30 cellular contexts compared by ENCODE assay signal in the genomic region with DNA sequence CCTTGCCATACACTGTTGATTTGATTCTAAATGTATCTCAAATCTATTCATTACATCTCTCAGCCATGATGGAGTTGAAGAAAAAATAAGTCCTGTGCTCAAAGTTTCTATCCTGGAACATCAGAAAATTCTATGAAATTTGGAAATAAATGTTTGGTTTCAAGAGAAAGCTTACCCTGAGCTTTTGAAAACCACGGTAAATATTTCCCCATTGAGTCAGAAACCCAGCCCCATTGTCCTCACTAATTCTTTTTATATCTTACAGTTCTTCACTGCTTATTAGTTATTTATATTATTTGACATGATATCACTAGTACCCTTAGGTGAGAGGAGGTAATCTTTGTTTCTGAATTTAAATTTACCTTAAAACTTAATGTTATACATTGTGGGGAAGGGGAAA.
A peak's percentile ranks its signal among the peaks of the same experiment; 100 is the strongest.
DNase-seq lines count a peak whose midpoint lies in the region; ATAC-seq and TF ChIP-seq lines count a peak whose summit lies in the region.
"Had no signal": no experiment of that assay in that cellular context is flagged by ENCODE, and none has a peak within 500 bp of the region (broad histone marks: within the 10 kb centered on the region; RNA-seq: fewer than 3 reads in every experiment).

No MANE protein-coding gene starts in this region.

- H3K4me3 Mint-ChIP-seq in activated CD8-positive, alpha-beta memory T cell treated with anti-CD3 and anti-CD28 coated beads, Interleukin-2, amount 10 ng/mL, durations not matched to agents 7 days and 5 days, result no peak overlapping the region
- H3K4me3 Mint-ChIP-seq: activated naive CD8-positive, alpha-beta T cell treated with anti-CD3 and anti-CD28 coated beads for 36 hours; endodermal cell; memory B cell; stimulated activated memory B cell treated with anti-CD40 and anti-IgM and Interleukin-4, amounts not matched to agents 10 μg/mL and 1 μg/mL and 100 μg/mL, for 72 hours; T-helper 2 cell treated with Interferon-gamma antibody and Interleukin-4, amounts not matched to agents 5 μg/mL and 100 μg/mL, for 36 hours had no signal

- H3K36me3 Mint-ChIP-seq in activated CD8-positive, alpha-beta memory T cell treated with anti-CD3 and anti-CD28 coated beads, Interleukin-2, amount 10 ng/mL, durations not matched to agents 7 days and 5 days, result peaks cover 2% of the 10 kb centered on the region

- TF ChIP-seq CTCF in choroid plexus epithelial cell (conservative IDR thresholded peaks at IDR 0.05; ENCODE audit: low read depth, low read length), result no peak

- H3K27me3 Mint-ChIP-seq in activated CD8-positive, alpha-beta memory T cell treated with anti-CD3 and anti-CD28 coated beads, Interleukin-2, amount 10 ng/mL, durations not matched to agents 7 days and 5 days, result no peaks in the 10 kb centered on the region
- H3K27me3 Mint-ChIP-seq: activated naive CD8-positive, alpha-beta T cell treated with anti-CD3 and anti-CD28 coated beads for 36 hours; memory B cell; stimulated activated memory B cell treated with anti-CD40 and anti-IgM and Interleukin-4, amounts not matched to agents 10 μg/mL and 1 μg/mL and 100 μg/mL, for 72 hours had no signal

- DNase-seq in EH (ENCODE audit: low read depth) (peak; percentile 53), NCI-H226 (peak; percentile 14), choroid plexus epithelial cell (ENCODE audit: low read depth) (peak; percentile 43), kidney glomerular epithelial cell (lab: John Stamatoyannopoulos, UW) (peak; percentile 6), NCI-H1436 treated with DMSO at 0.1 percent for 48 hours (lab: John Stamatoyannopoulos, UW) (no peak), NCI-H510A (lab: John Stamatoyannopoulos, UW) (no peak)
- DNase-seq in activated CD8-positive, alpha-beta memory T cell treated with anti-CD3 and anti-CD28 coated beads, Interleukin-2, amount 10 ng/mL, durations not matched to agents 7 days and 5 days, result no peak
- DNase-seq in activated CD8-positive, alpha-beta memory T cell treated with anti-CD3 and anti-CD28 coated beads, Interleukin-2, amount 50 U/mL, for 4 hours, result no peak
- DNase-seq: activated naive CD8-positive, alpha-beta T cell treated with anti-CD3 and anti-CD28 coated beads for 36 hours; colonic mucosa; COR-L47; endodermal cell; H7; head of caudate nucleus; left colon; NCI-H1092 treated with DMSO at 0.1 percent for 48 hours; NCI-H2029 treated with DMSO at 0.1 percent for 48 hours; NCI-H2227 treated with DMSO at 0.1 percent for 48 hours; NCI-H774; nucleus accumbens; retina; Right ventricle myocardium superior; spleen; stimulated activated CD4-positive, alpha-beta T cell treated with anti-CD3 and anti-CD28 coated beads, Interleukin-4, amount 100 ng/mL, for 1 hour; WERI-Rb-1 had no signal

- no peak overlapping the region for H3K4me3 ChIP-seq in choroid plexus epithelial cell (ENCODE audit: low read depth, low read length)
- H3K4me3 ChIP-seq: BLaER1, colonic mucosa, spleen, thoracic aorta had no signal

- H3K9me3 Mint-ChIP-seq in activated CD8-positive, alpha-beta memory T cell treated with anti-CD3 and anti-CD28 coated beads, Interleukin-2, amount 10 ng/mL, durations not matched to agents 7 days and 5 days (ENCODE audit: low read depth), result no peaks in the 10 kb centered on the region
- H3K9me3 Mint-ChIP-seq: activated naive CD8-positive, alpha-beta T cell treated with anti-CD3 and anti-CD28 coated beads for 36 hours; endodermal cell; memory B cell; stimulated activated memory B cell treated with anti-CD40 and anti-IgM and Interleukin-4, amounts not matched to agents 10 μg/mL and 1 μg/mL and 100 μg/mL, for 72 hours; T-helper 2 cell treated with Interferon-gamma antibody and Interleukin-4, amounts not matched to agents 5 μg/mL and 100 μg/mL, for 36 hours had no signal

- CTCF ChIA-PET in activated CD8-positive, alpha-beta memory T cell treated with anti-CD3 and anti-CD28 coated beads, Interleukin-2, amount 10 ng/mL, durations not matched to agents 7 days and 5 days (lab: Charles Lee), result no interaction called here

- ATAC-seq in activated CD8-positive, alpha-beta memory T cell treated with anti-CD3 and anti-CD28 coated beads, Interleukin-2, amount 10 ng/mL, durations not matched to agents 7 days and 5 days, result no peak
- ATAC-seq: left colon; stimulated activated memory B cell treated with anti-CD40 and anti-IgM and Interleukin-4, amounts not matched to agents 10 μg/mL and 1 μg/mL and 100 μg/mL, for 72 hours had no signal

- no peak overlapping the region for H3K27ac Mint-ChIP-seq in activated CD8-positive, alpha-beta memory T cell treated with anti-CD3 and anti-CD28 coated beads, Interleukin-2, amount 10 ng/mL, durations not matched to agents 7 days and 5 days
- H3K27ac Mint-ChIP-seq: activated naive CD8-positive, alpha-beta T cell treated with anti-CD3 and anti-CD28 coated beads for 36 hours; endodermal cell; memory B cell; stimulated activated memory B cell treated with anti-CD40 and anti-IgM and Interleukin-4, amounts not matched to agents 10 μg/mL and 1 μg/mL and 100 μg/mL, for 72 hours; T-helper 2 cell treated with Interferon-gamma antibody and Interleukin-4, amounts not matched to agents 5 μg/mL and 100 μg/mL, for 36 hours had no signal

- H3K4me1 Mint-ChIP-seq in activated CD8-positive, alpha-beta memory T cell treated with anti-CD3 and anti-CD28 coated beads, Interleukin-2, amount 10 ng/mL, durations not matched to agents 7 days and 5 days, result peaks cover 13% of the 10 kb centered on the region

Comparison
In these comparisons a context has a peak if more than half of its experiments do, and no peak if none do; other contexts are left out.
1. DNase-seq: peak in EH (single experiment), NCI-H226 (single experiment), choroid plexus epithelial cell (single experiment) and kidney glomerular epithelial cell (single experiment); none in NCI-H1436 treated with DMSO at 0.1 percent for 48 hours (single experiment), activated CD8-positive, alpha-beta memory T cell treated with anti-CD3 and anti-CD28 coated beads, Interleukin-2, amount 10 ng/mL, durations not matched to agents 7 days and 5 days (single experiment), NCI-H510A (single experiment) and activated CD8-positive, alpha-beta memory T cell treated with anti-CD3 and anti-CD28 coated beads, Interleukin-2, amount 50 U/mL, for 4 hours (single experiment).